Comparison of ENCODE assay signal across 2 cellular contexts in genomic region chr5:160812996-160813395, GRCh38. TPM values are rescaled to one million over a fixed set of nuclear protein-coding genes. Genes with fewer than 3 reads are reported as not detected.
"Had no signal": no experiment of that assay in that cellular context is flagged by ENCODE, and none has a peak within 500 bp of the region (broad histone marks: within the 10 kb centered on the region; RNA-seq: fewer than 3 reads in every experiment).

No MANE protein-coding gene starts in this region.

RNA-seq across cellular contexts. Expression of gene ATP10B, which starts 39.0 kb away (rescaled TPM):
- total RNA-seq: GM23248, HFFc6 had no signal
